ENCODE assay signal across 25 cellular contexts in the genomic region with DNA sequence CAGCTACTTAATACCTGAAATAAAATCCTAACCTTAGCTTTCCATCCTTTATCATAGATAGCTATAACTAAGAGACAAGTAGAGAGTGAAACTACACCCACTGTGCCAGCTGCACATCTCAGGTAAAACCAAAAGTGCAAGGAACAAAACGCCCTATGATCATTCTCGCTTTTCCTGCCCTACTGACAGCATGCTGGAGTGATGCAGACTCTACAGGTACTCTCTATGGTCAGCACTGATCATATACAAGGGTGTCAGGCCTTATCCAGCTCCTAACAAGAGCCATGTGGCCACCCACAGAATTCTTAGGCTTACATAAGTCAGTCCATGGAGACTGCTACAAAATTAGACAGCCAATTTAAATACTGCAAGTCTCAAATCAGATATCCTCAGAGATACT. TPM values are rescaled to one million over a fixed set of nuclear protein-coding genes. Genes with fewer than 3 reads are reported as not detected.
DNase-seq lines count a peak whose midpoint lies in the region; ATAC-seq lines count a peak whose summit lies in the region.
"Had no signal": no experiment of that assay in that cellular context is flagged by ENCODE, and none has a peak within 500 bp of the region (broad histone marks: within the 10 kb centered on the region; RNA-seq: fewer than 3 reads in every experiment).

No MANE protein-coding gene starts in this region.

- H3K27me3 ChIP-seq in CD4-positive, CD25-positive, alpha-beta regulatory T cell (ENCODE audit: control insufficient read depth, insufficient read depth, low read length), result no peaks in the 10 kb centered on the region
- H3K27me3 ChIP-seq: Peyer's patch, SJSA1 had no signal

- peaks cover 15% of the 10 kb centered on the region for H3K4me1 Mint-ChIP-seq in activated CD4-positive, alpha-beta T cell treated with anti-CD3 and anti-CD28 coated beads, Interleukin-2, amount 10 ng/mL, durations not matched to agents 24 days and 14 days
- peaks cover 7 to 27% (median 16%) of the 10 kb centered on the region in 4 donors for H3K4me1 Mint-ChIP-seq in CD4-positive, CD25-positive, alpha-beta regulatory T cell

- H3K9me3 ChIP-seq in CD4-positive, CD25-positive, alpha-beta regulatory T cell (ENCODE audit: control insufficient read depth in 2 of 2, low read length in 2 of 2), result no peaks in the 10 kb centered on the region
- H3K9me3 ChIP-seq: Peyer's patch, prostate gland, SJSA1 had no signal

- H3K27ac Mint-ChIP-seq in activated CD4-positive, alpha-beta T cell treated with anti-CD3 and anti-CD28 coated beads, Interleukin-2, amount 10 ng/mL, durations not matched to agents 24 days and 14 days, result no peak overlapping the region
- H3K27ac Mint-ChIP-seq in CD4-positive, CD25-positive, alpha-beta regulatory T cell, result peak overlapping the region in 2 of 3 donors; percentile 17 to 55

- no peak for ATAC-seq in CD4-positive, CD25-positive, alpha-beta regulatory T cell (ENCODE audit: low read depth in 2 of 2)
- ATAC-seq in HG03097 (IDR thresholded peaks at IDR 0.05; ENCODE audit: low FRiP score, unreplicated experiment) (peak; percentile 56), HG03520 (IDR thresholded peaks at IDR 0.05; ENCODE audit: unreplicated experiment) (no peak)
- ATAC-seq: T-cell had no signal

- H3K27me3 Mint-ChIP-seq in activated CD4-positive, alpha-beta T cell treated with anti-CD3 and anti-CD28 coated beads, Interleukin-2, amount 10 ng/mL, durations not matched to agents 24 days and 14 days, result no peaks in the 10 kb centered on the region
- H3K27me3 Mint-ChIP-seq in CD4-positive, CD25-positive, alpha-beta regulatory T cell, result no peaks in the 10 kb centered on the region
- H3K27me3 Mint-ChIP-seq: T-cell had no signal

- H3K27ac ChIP-seq in CD4-positive, CD25-positive, alpha-beta regulatory T cell (ENCODE audit: insufficient read depth, low read length, poor library complexity, severe bottlenecking), result no peak overlapping the region
- H3K27ac ChIP-seq: GM23248, KMS-11, Peyer's patch, prostate gland, SJSA1 had no signal

- no peak overlapping the region for H3K4me3 ChIP-seq in CD4-positive, CD25-positive, alpha-beta regulatory T cell (ENCODE audit: low read depth, low read length)
- H3K4me3 ChIP-seq: GM23248, lung, Peyer's patch, prostate gland, SJSA1 had no signal

- no peaks in the 10 kb centered on the region for H3K4me1 ChIP-seq in CD4-positive, CD25-positive, alpha-beta regulatory T cell (ENCODE audit: control insufficient read depth, insufficient read depth, low read length, poor library complexity, severe bottlenecking)
- H3K4me1 ChIP-seq: Peyer's patch, prostate gland, SJSA1 had no signal

- H3K4me3 Mint-ChIP-seq in activated CD4-positive, alpha-beta T cell treated with anti-CD3 and anti-CD28 coated beads, Interleukin-2, amount 10 ng/mL, durations not matched to agents 24 days and 14 days, result no peak overlapping the region
- H3K4me3 Mint-ChIP-seq in CD4-positive, CD25-positive, alpha-beta regulatory T cell, result no peak overlapping the region
- H3K4me3 Mint-ChIP-seq: T-cell had no signal

- peak; percentile 53 for DNase-seq in activated CD4-positive, alpha-beta T cell treated with anti-CD3 and anti-CD28 coated beads, Interleukin-2, amount 10 ng/mL, durations not matched to agents 24 days and 14 days
- DNase-seq in activated CD4-positive, alpha-beta T cell treated with anti-CD3 and anti-CD28 coated beads, Interleukin-2, amount 50 U/mL, for 1 hour, result no peak
- DNase-seq in CD4-positive, CD25-positive, alpha-beta regulatory T cell, result peak in 1 of 3 donors; percentile 24
- DNase-seq in fibroblast of peridontal ligament (ENCODE audit: extremely low read depth), result peak; percentile 17
- DNase-seq in foreskin melanocyte, result no peak
- no peak for DNase-seq in NCI-H146 treated with DMSO at 0.1 percent for 48 hours (lab: John Stamatoyannopoulos, UW; ENCODE audit: unreplicated experiment)
- DNase-seq: activated CD4-positive, alpha-beta T cell treated with anti-CD3 and anti-CD28 coated beads, Interleukin-2, amount 50 U/mL, for 4 hours; activated naive CD4-positive, alpha-beta T cell treated with Interleukin-2 at 50 U/mL for 16 hours; AML-193; amygdala; CD8-positive, alpha-beta memory T cell; cortex of kidney; DMS153; GM23248; NCI-H187 treated with DMSO at 0.1 percent for 48 hours; NCI-H526 treated with DMSO at 0.1 percent for 48 hours; Peyer's patch; stimulated activated CD8-positive, alpha-beta memory T cell treated with anti-CD3 and anti-CD28 coated beads, Interleukin-4, amount 100 ng/mL, for 48 hours; T-cell had no signal

- H3K36me3 ChIP-seq in CD4-positive, CD25-positive, alpha-beta regulatory T cell (ENCODE audit: control insufficient read depth, insufficient read depth, low read length), result peaks cover 33% of the 10 kb centered on the region
- H3K36me3 ChIP-seq: prostate gland had no signal

- intact Hi-C loops in activated CD4-positive, alpha-beta T cell treated with anti-CD3 and anti-CD28 coated beads, Interleukin-2, amount 10 ng/mL, durations not matched to agents 24 days and 14 days (cut with micrococcal nuclease), result no loop called here

- H3K9me3 Mint-ChIP-seq in activated CD4-positive, alpha-beta T cell treated with anti-CD3 and anti-CD28 coated beads, Interleukin-2, amount 10 ng/mL, durations not matched to agents 24 days and 14 days, result no peaks in the 10 kb centered on the region
- peaks cover 0 to 1% (median 0%) of the 10 kb centered on the region in 7 donors for H3K9me3 Mint-ChIP-seq in CD4-positive, CD25-positive, alpha-beta regulatory T cell
- H3K9me3 Mint-ChIP-seq: CD8-positive, alpha-beta memory T cell; T-cell had no signal

- H3K36me3 Mint-ChIP-seq in activated CD4-positive, alpha-beta T cell treated with anti-CD3 and anti-CD28 coated beads, Interleukin-2, amount 10 ng/mL, durations not matched to agents 24 days and 14 days (ENCODE audit: low read depth), result peaks cover 23% of the 10 kb centered on the region
- H3K36me3 Mint-ChIP-seq in CD4-positive, CD25-positive, alpha-beta regulatory T cell, result peaks cover 23% of the 10 kb centered on the region

RNA-seq across cellular contexts. Expression of gene REV1, which starts 45.6 kb away (rescaled TPM):
- 47.8 and 48.9 TPM in 2 replicates for total RNA-seq in activated CD4-positive, alpha-beta T cell treated with anti-CD3 and anti-CD28 coated beads, Interleukin-2, amount 10 ng/mL, durations not matched to agents 24 days and 14 days
- 60.3 TPM for total RNA-seq in CD4-positive, CD25-positive, alpha-beta regulatory T cell
- 10 to 100 TPM; 12.4 to 18.6 (median 16.9) TPM for polyA plus RNA-seq in CD4-positive, CD25-positive, alpha-beta regulatory T cell

Comparison
In these comparisons a context has a peak if more than half of its experiments do, and no peak if none do; other contexts are left out.
1. DNase-seq: peak in activated CD4-positive, alpha-beta T cell treated with anti-CD3 and anti-CD28 coated beads, Interleukin-2, amount 10 ng/mL, durations not matched to agents 24 days and 14 days (single experiment) and fibroblast of peridontal ligament (single experiment); none in activated CD4-positive, alpha-beta T cell treated with anti-CD3 and anti-CD28 coated beads, Interleukin-2, amount 50 U/mL, for 1 hour (single experiment), foreskin melanocyte (single experiment) and NCI-H146 treated with DMSO at 0.1 percent for 48 hours (single experiment).